Comparison of ENCODE assay signal across 11 cellular contexts in the genomic region with DNA sequence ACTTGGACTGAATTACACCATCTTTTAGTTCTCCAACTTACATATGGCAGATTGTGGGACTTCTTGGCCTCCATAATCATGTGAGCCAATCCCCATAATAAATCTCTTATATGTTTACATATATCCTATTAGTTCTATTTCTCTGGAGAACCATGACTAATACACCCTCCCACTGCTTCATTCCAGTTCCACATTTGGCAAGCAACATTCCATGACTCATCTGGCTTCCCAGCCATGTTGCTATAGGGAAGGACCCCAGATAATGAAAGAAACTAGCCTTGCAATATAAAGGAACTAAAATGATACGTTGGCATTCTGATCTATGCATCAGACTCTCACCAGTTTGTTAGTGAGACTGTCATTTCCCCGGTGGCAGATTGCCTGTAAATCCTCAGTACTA. TPM values are rescaled to one million over a fixed set of nuclear protein-coding genes. Genes with fewer than 3 reads are reported as not detected.
DNase-seq lines count a peak whose midpoint lies in the region; ATAC-seq and TF ChIP-seq lines count a peak whose summit lies in the region.
"Had no signal": no experiment of that assay in that cellular context is flagged by ENCODE, and none has a peak within 500 bp of the region (broad histone marks: within the 10 kb centered on the region; RNA-seq: fewer than 3 reads in every experiment).

No MANE protein-coding gene starts in this region.

- H3K36me3 ChIP-seq in SK-N-SH (replicated peaks in 1 of 2; ENCODE audit: control insufficient read depth in 1 of 2, insufficient read depth in 2 of 2, low read length in 1 of 2) = no peaks in the 10 kb centered on the region
- no peaks in the 10 kb centered on the region for H3K36me3 ChIP-seq in smooth muscle cell (ENCODE audit: low read depth)
- H3K36me3 ChIP-seq in transverse colon = no peaks in the 10 kb centered on the region
- H3K36me3 ChIP-seq in endodermal cell (ENCODE audit: control insufficient read depth, insufficient read depth, low read length) = no peaks in the 10 kb centered on the region

- H3K27ac Mint-ChIP-seq in endodermal cell = no peak overlapping the region

- H3K79me2 ChIP-seq in SK-N-SH (ENCODE audit: insufficient read depth) (no peaks in the 10 kb centered on the region), smooth muscle cell (ENCODE audit: low read depth) (no peaks in the 10 kb centered on the region)
- H3K79me2 ChIP-seq: parathyroid adenoma had no signal

- H3K4me3 Mint-ChIP-seq in endodermal cell = no peak overlapping the region

- H3K27me3 Mint-ChIP-seq in endodermal cell (ENCODE audit: insufficient read depth) = no peaks in the 10 kb centered on the region

- H2AFZ ChIP-seq in SK-N-SH (ENCODE audit: low read depth) (peak overlapping the region; percentile 80), smooth muscle cell (ENCODE audit: low read depth) (peak overlapping the region; percentile 36)
- H2AFZ ChIP-seq: parathyroid adenoma had no signal

- TF ChIP-seq RAD21 in SK-N-SH (IDR thresholded peaks at IDR 0.05; ENCODE audit: low read length) = no peak

- H3K27me3 ChIP-seq in SK-N-SH (ENCODE audit: insufficient read depth) (no peaks in the 10 kb centered on the region), smooth muscle cell (ENCODE audit: low read depth) (no peaks in the 10 kb centered on the region), transverse colon (no peaks in the 10 kb centered on the region), endodermal cell (ENCODE audit: control insufficient read depth, insufficient read depth, low read length, poor library complexity, severe bottlenecking) (no peaks in the 10 kb centered on the region)

- peaks cover 9% of the 10 kb centered on the region for H3F3A ChIP-seq in SK-N-SH (replicated peaks; ENCODE audit: insufficient read depth)
- H3F3A ChIP-seq in smooth muscle cell (ENCODE audit: low read depth) = no peaks in the 10 kb centered on the region

- H3K9ac ChIP-seq in SK-N-SH (no peak overlapping the region), smooth muscle cell (ENCODE audit: low read depth) (peak overlapping the region; percentile 58), endodermal cell (ENCODE audit: extremely low read depth, low read length, poor library complexity, severe bottlenecking) (no peak overlapping the region)
- H3K9ac ChIP-seq: parathyroid adenoma had no signal

- H3K9me3 ChIP-seq in SK-N-SH (no peaks in the 10 kb centered on the region), smooth muscle cell (replicated peaks; ENCODE audit: low read depth) (no peaks in the 10 kb centered on the region), transverse colon (no peaks in the 10 kb centered on the region), endodermal cell (ENCODE audit: control insufficient read depth, low read length) (no peaks in the 10 kb centered on the region)

- TF ChIP-seq CTCF in SK-N-SH (IDR thresholded peaks at IDR 0.05) (no peak), fibroblast of pulmonary artery (IDR thresholded peaks at IDR 0.05; ENCODE audit: low read length, missing control alignments) (no peak), smooth muscle cell (IDR thresholded peaks at IDR 0.05; ENCODE audit: borderline replicate concordance, insufficient read depth, poor library complexity, severe bottlenecking) (no peak), transverse colon (IDR thresholded peaks at IDR 0.05) (no peak), endodermal cell (conservative IDR thresholded peaks at IDR 0.05) (no peak)

- H3K4me3 ChIP-seq in SK-N-SH (ENCODE audit: low read depth in 2 of 2, low read length in 1 of 2) = no peak overlapping the region
- no peak overlapping the region for H3K4me3 ChIP-seq in fibroblast of pulmonary artery (replicated peaks; ENCODE audit: low read depth, low read length)
- H3K4me3 ChIP-seq in smooth muscle cell = no peak overlapping the region
- H3K4me3 ChIP-seq in transverse colon = no peak overlapping the region
- no peak overlapping the region for H3K4me3 ChIP-seq in endodermal cell (ENCODE audit: low read length)

- CTCF ChIA-PET in SK-N-SH (lab: Yijun Ruan, JAX) = interaction anchor here (1.6 kb wide), 1 partner anchor 43 kb away, joined by 7 read pairs; no protein-coding TSS in a partner anchor

- POLR2A ChIA-PET in SK-N-SH (lab: Yijun Ruan, JAX) = no interaction called here

- in situ Hi-C loops in transverse colon (cut with MboI; ENCODE audit: low pct_ligation_motif_present in 1 of 4, low pct_unique_long_range_greater_than_20kb in 1 of 4, low sequenced_read_pairs in 3 of 4) = no loop called here

- intact Hi-C loops in transverse colon (cut with DNase I; ENCODE audit: low total_unique reads) = no loop called here

- H3K9me3 Mint-ChIP-seq in endodermal cell = no peaks in the 10 kb centered on the region

- no peaks in the 10 kb centered on the region for H3K36me3 Mint-ChIP-seq in endodermal cell (ENCODE audit: low read depth)

- WGBS in SK-N-SH (ENCODE audit: low lambda C conversion rate) = 18% methylated on average over 2 of the region's 2 CpGs
- 25% methylated on average over 2 of the region's 2 CpGs for WGBS in smooth muscle cell (ENCODE audit: low lambda C conversion rate)
- 0 to 66% methylated on average over 1 to 2 of the region's 2 CpGs for WGBS in transverse colon (ENCODE audit: low coverage in 1 of 2), 2 donors
- 89 to 91% methylated on average over 1 to 2 of the region's 2 CpGs for WGBS in endodermal cell (ENCODE audit: insufficient coverage in 1 of 2, insufficient read length in 1 of 2), 2 experiments

- H3K4me1 Mint-ChIP-seq in endodermal cell = no peaks in the 10 kb centered on the region

- H3K9me2 ChIP-seq in SK-N-SH = no peaks in the 10 kb centered on the region

- TF ChIP-seq POLR2A in transverse colon (IDR thresholded peaks at IDR 0.05) = no peak

- TF ChIP-seq EP300 in SK-N-SH (IDR thresholded peaks at IDR 0.05; ENCODE audit: borderline replicate concordance in 1 of 2, low read depth in 1 of 2, low read length in 1 of 2) = no peak
- TF ChIP-seq EP300 in transverse colon (IDR thresholded peaks at IDR 0.05; ENCODE audit: low read depth) = no peak

- no peaks in the 10 kb centered on the region for H4K20me1 ChIP-seq in SK-N-SH (ENCODE audit: insufficient read depth)
- no peaks in the 10 kb centered on the region for H4K20me1 ChIP-seq in smooth muscle cell (ENCODE audit: low read depth)

- no peak for ATAC-seq in GM19397 (IDR thresholded peaks at IDR 0.05; ENCODE audit: unreplicated experiment)

- DNase-seq in DMS 273 (lab: John Stamatoyannopoulos, UW; ENCODE audit: unreplicated experiment) (peak; percentile 24), DMS 273 treated with DMSO at 0.1 percent for 48 hours (lab: John Stamatoyannopoulos, UW) (no peak), SK-N-SH (no peak), fibroblast of pulmonary artery (ENCODE audit: low read depth) (peak; percentile 97), smooth muscle cell (lab: John Stamatoyannopoulos, UW; ENCODE audit: unreplicated experiment) (no peak), transverse colon (no peak), endodermal cell (no peak)
- DNase-seq: NCI-H1694 treated with DMSO at 0.1 percent for 48 hours had no signal

- H3K27ac ChIP-seq in SK-N-SH (ENCODE audit: low read depth in 2 of 2, low read length in 1 of 2) (peak overlapping the region in 1 of 2 experiments; percentile 77; a peak in 2 of 4 replicates), smooth muscle cell (ENCODE audit: low read depth) (peak overlapping the region; percentile 82), transverse colon (no peak overlapping the region), endodermal cell (ENCODE audit: low read depth, low read length) (no peak overlapping the region)
- H3K27ac ChIP-seq: 22Rv1, parathyroid adenoma had no signal

- H3K4me1 ChIP-seq in SK-N-SH (ENCODE audit: control insufficient read depth in 1 of 2, insufficient read depth in 2 of 2, low read depth in 1 of 2, low read length in 1 of 2) = no peaks in the 10 kb centered on the region
- no peaks in the 10 kb centered on the region for H3K4me1 ChIP-seq in smooth muscle cell (ENCODE audit: low read depth)
- H3K4me1 ChIP-seq in transverse colon = no peaks in the 10 kb centered on the region
- H3K4me1 ChIP-seq in endodermal cell (ENCODE audit: control insufficient read depth, insufficient read depth, low read length) = no peaks in the 10 kb centered on the region
- H3K4me1 ChIP-seq: parathyroid adenoma had no signal

- peak overlapping the region; percentile 49; the same call in 1 of the 2 replicates for H3K4me2 ChIP-seq in SK-N-SH
- peak overlapping the region; percentile 56 for H3K4me2 ChIP-seq in smooth muscle cell

TF ChIP-seq in SK-N-SH, 30 proteins besides CTCF, POLR2A, EP300 and RAD21 (continues in another document):
- TF ChIP-seq, protein P1, sequence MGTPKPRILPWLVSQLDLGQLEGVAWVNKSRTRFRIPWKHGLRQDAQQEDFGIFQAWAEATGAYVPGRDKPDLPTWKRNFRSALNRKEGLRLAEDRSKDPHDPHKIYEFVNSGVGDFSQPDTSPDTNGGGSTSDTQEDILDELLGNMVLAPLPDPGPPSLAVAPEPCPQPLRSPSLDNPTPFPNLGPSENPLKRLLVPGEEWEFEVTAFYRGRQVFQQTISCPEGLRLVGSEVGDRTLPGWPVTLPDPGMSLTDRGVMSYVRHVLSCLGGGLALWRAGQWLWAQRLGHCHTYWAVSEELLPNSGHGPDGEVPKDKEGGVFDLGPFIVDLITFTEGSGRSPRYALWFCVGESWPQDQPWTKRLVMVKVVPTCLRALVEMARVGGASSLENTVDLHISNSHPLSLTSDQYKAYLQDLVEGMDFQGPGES (IDR thresholded peaks at IDR 0.05; ENCODE audit: low read depth, low read length) = no peak

RNA-seq across cellular contexts. Expression of a gene that starts 10.9 kb away (rescaled TPM):
- polyA plus RNA-seq in SK-N-SH (2012; rRNA removed) (not detected in 2 replicates), smooth muscle cell (not detected in 2 replicates)
- polyA plus RNA-seq in SK-N-SH (2012; cell fraction: cytosol; rRNA removed) = not detected in 2 replicates
- not detected in 2 replicates for polyA plus RNA-seq in SK-N-SH (2012; cell fraction: nucleus; rRNA removed)
- total RNA-seq in smooth muscle cell (not detected in 2 replicates), transverse colon (under 1 TPM in 1 of 4 donors, not detected in 3; 0.32 TPM), endodermal cell (not detected)
- not detected for polyA plus RNA-seq in endodermal cell (2013, experiment 1 of 2)
- polyA plus RNA-seq in endodermal cell (2013, experiment 2 of 2) = not detected

RNA-seq across cellular contexts. Expression of a gene that starts 51.2 kb away (rescaled TPM):
- polyA plus RNA-seq in SK-N-SH (2012; rRNA removed) = 0.93 and 1.0 TPM in 2 replicates
- polyA plus RNA-seq in SK-N-SH (2012; cell fraction: cytosol; rRNA removed) = 1.7 TPM in 2 replicates
- 0.40 and 0.61 TPM in 2 replicates for polyA plus RNA-seq in SK-N-SH (2012; cell fraction: nucleus; rRNA removed)
- total RNA-seq in smooth muscle cell = 311 and 363 TPM in 2 replicates
- 42.5 and 48.5 TPM in 2 replicates for polyA plus RNA-seq in smooth muscle cell
- total RNA-seq in transverse colon = 10 to 100 TPM; 24.2 to 34.8 (median 27.6) TPM
- total RNA-seq in endodermal cell = 1 to 10 TPM; 1.3 to 2.6 TPM
- 13.8 TPM for polyA plus RNA-seq in endodermal cell (2013, experiment 1 of 2)
- 11.3 TPM for polyA plus RNA-seq in endodermal cell (2013, experiment 2 of 2)

RNA-seq across cellular contexts. Expression of a gene that starts 54.5 kb away (rescaled TPM):
- polyA plus RNA-seq in SK-N-SH (2012; rRNA removed) (11.6 and 13.3 TPM in 2 replicates), smooth muscle cell (17.9 and 18.2 TPM in 2 replicates)
- 12.6 and 16.3 TPM in 2 replicates for polyA plus RNA-seq in SK-N-SH (2012; cell fraction: cytosol; rRNA removed)
- polyA plus RNA-seq in SK-N-SH (2012; cell fraction: nucleus; rRNA removed) = 17.4 and 25.0 TPM in 2 replicates
- total RNA-seq in smooth muscle cell (28.3 and 33.5 TPM in 2 replicates), transverse colon (10 to 100 TPM in 3 of 4 donors, 1 to 10 TPM in 1; 1.6 to 28.7 (median 21.8) TPM), endodermal cell (10 to 100 TPM; 13.6 to 13.9 TPM)
- polyA plus RNA-seq in endodermal cell (2013, experiment 1 of 2) = 12.8 TPM
- 12.2 TPM for polyA plus RNA-seq in endodermal cell (2013, experiment 2 of 2)

Comparison
In these comparisons a context has a peak if more than half of its experiments do, and no peak if none do; other contexts are left out.
1. DNase-seq: peak in DMS 273 (single experiment) and fibroblast of pulmonary artery (single experiment); none in DMS 273 treated with DMSO at 0.1 percent for 48 hours (single experiment), SK-N-SH (single experiment), smooth muscle cell (single experiment), transverse colon (single experiment) and endodermal cell (single experiment).